1 cellular context compared by ENCODE assay signal in the genomic region with DNA sequence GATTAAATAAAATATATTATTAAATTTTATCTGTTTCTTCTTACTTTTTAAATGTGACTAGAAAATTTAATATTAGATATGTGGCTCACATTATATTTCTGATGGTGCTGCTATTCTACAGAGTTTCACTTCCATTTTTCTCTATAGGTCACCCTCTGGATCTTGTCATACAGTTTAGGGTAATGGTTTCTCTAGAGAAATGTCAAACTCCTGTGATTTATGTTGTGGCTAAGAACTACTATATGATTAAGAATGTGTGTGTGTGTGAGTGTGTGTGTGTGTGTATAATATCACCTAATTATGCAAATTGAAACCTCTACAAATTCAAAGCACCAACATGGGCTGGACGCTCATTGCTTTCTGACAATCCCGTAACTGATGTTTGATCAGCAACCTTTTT.
TF ChIP-seq lines count a peak whose summit lies in the region.

No MANE protein-coding gene starts in this region.

TF ChIP-seq in GM12878, 131 proteins besides CTCF, POLR2A, EP300 and RAD21 (continued from another document):
- TF ChIP-seq ZNF217 (IDR thresholded peaks at IDR 0.05): no peak
- TF ChIP-seq ATF7 (IDR thresholded peaks at IDR 0.05; ENCODE audit: low read depth): 0 out of 2 replicates have a peak, but pooled peaks have one; percentile 26
